9 cellular contexts compared by ENCODE assay signal in the genomic region with DNA sequence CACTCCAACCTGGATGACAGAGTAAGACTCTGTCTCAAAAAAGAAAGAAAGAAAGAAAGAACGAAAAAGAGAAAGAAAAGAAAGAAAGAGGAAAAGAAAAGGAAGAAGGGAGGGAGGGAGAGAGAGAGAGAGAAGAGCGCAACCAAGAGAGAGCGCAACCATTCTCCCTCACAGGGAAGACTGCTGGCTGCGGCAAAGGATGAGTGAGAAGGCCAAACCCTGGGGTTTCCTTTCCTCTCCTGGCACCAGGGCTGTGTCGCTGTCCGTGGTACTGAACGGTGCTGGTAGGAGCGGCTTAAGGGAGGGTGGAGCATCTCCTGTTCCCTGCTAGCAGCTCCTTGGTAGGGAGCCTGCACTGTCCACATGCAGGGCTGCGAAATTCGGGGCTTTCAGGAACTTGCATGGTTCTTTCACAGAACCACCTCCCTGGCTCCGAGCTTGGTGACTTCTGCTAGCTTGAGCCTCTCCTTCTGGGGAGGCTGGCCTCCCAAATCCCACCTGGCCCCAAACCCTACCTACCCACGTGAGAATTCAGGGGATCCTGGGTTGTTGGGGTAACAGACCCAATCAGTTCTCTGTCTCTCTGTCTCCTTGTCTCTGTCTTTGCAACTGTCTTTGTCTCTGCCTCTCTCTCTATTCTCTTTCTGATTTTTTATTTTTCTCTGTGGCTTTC. TPM values are rescaled to one million over a fixed set of nuclear protein-coding genes. Genes with fewer than 3 reads are reported as not detected.
A peak's percentile ranks its signal among the peaks of the same experiment; 100 is the strongest.
DNase-seq lines count a peak whose midpoint lies in the region; ATAC-seq and TF ChIP-seq lines count a peak whose summit lies in the region.
"Had no signal": no experiment of that assay in that cellular context is flagged by ENCODE, and none has a peak within 500 bp of the region (broad histone marks: within the 10 kb centered on the region; RNA-seq: fewer than 3 reads in every experiment).

No MANE protein-coding gene starts in this region.

- H3K27me3 ChIP-seq in ovary (no peaks in the 10 kb centered on the region), upper lobe of left lung (no peaks in the 10 kb centered on the region)

- peak; percentile 72 for DNase-seq in GM13977 (ENCODE audit: low spot score)
- peak; percentile 5 for DNase-seq in activated T-helper 1 cell treated with Interleukin-2 at 50 U/mL for 16 hours (ENCODE audit: low read depth)
- peak; percentile 59 for DNase-seq in fibroblast of the conjunctiva (ENCODE audit: low read depth)
- peak; percentile 41 to 89 (median 76) for DNase-seq in ovary
- peak in 1 of 2 donors; percentile 29 for DNase-seq in upper lobe of left lung
- no peak for DNase-seq in DMS79 (lab: John Stamatoyannopoulos, UW)

- no peak overlapping the region for H3K27ac ChIP-seq in ovary
- H3K27ac ChIP-seq in upper lobe of left lung: no peak overlapping the region
- H3K27ac ChIP-seq: VCaP had no signal

- TF ChIP-seq CTCF in GM13977 (IDR thresholded peaks at IDR 0.05; ENCODE audit: extremely low read depth, insufficient read depth, missing control alignments) (no peak), ovary (IDR thresholded peaks at IDR 0.05) (no peak), upper lobe of left lung (IDR thresholded peaks at IDR 0.05) (no peak)

- H3K4me3 ChIP-seq in ovary (no peak overlapping the region), upper lobe of left lung (no peak overlapping the region)

- WGBS in ovary, 3 donors: 1 to 5% (median 1%) methylated on average over 12 of the region's 12 CpGs
- 5 to 7% methylated on average over 10 to 11 of the region's 12 CpGs for WGBS in upper lobe of left lung, 2 donors

- in situ Hi-C loops in GM13977 (cut with MboI; ENCODE audit: low pct_unique_long_range_greater_than_20kb, low sequenced_read_pairs, unreplicated experiment): no loop called here

- H3K36me3 ChIP-seq in ovary (no peaks in the 10 kb centered on the region), upper lobe of left lung (no peaks in the 10 kb centered on the region)

- H3K9me3 ChIP-seq in ovary (no peaks in the 10 kb centered on the region), upper lobe of left lung (peaks cover 0 to 3% (median 0%) of the 10 kb centered on the region in 4 donors)

- H3K4me1 ChIP-seq in ovary (ENCODE audit: insufficient read depth): no peaks in the 10 kb centered on the region
- H3K4me1 ChIP-seq in upper lobe of left lung: no peaks in the 10 kb centered on the region

- TF ChIP-seq EP300 in ovary (IDR thresholded peaks at IDR 0.05) (no peak), upper lobe of left lung (IDR thresholded peaks at IDR 0.05) (no peak)

- intact Hi-C loops in ovary (cut with DNase I): no loop called here

- ATAC-seq in upper lobe of left lung (ENCODE audit: low FRiP score in 2 of 2) (peak; percentile 77 to 90), GM18868 (IDR thresholded peaks at IDR 0.05; ENCODE audit: unreplicated experiment) (no peak)

- no peak for TF ChIP-seq POLR2A in ovary (IDR thresholded peaks at IDR 0.05)
- TF ChIP-seq POLR2A in upper lobe of left lung (IDR thresholded peaks at IDR 0.05): no peak

TF ChIP-seq in PFSK-1, 5 proteins besides CTCF, POLR2A, EP300 and RAD21:
- TF ChIP-seq POLR2AphosphoS5 (IDR thresholded peaks at IDR 0.05; ENCODE audit: low read depth, low read length) (no peak), REST (IDR thresholded peaks at IDR 0.05; ENCODE audit: insufficient read depth in 1 of 2, low read depth in 2 of 2, low read length in 2 of 2) (peak; percentile 100), TAF1 (IDR thresholded peaks at IDR 0.05; ENCODE audit: borderline replicate concordance, insufficient read depth, low read length) (no peak), SIN3A (IDR thresholded peaks at IDR 0.05; ENCODE audit: borderline replicate concordance, insufficient read depth, low read length) (peak; percentile 86; the same call in 1 of the 2 replicates), FOXP2 (optimal IDR thresholded peaks at IDR 0.05; ENCODE audit: borderline replicate concordance, extremely low read depth, extremely low read length, insufficient read depth) (peak; percentile 24)
TF ChIP-seq in PFSK-1: peak in this region for 3.

RNA-seq across cellular contexts. Expression of gene ZNRF4, which starts 51.1 kb away (rescaled TPM):
- not detected for polyA plus RNA-seq in PFSK-1 (2012; ENCODE audit: insufficient read length, low read depth)
- total RNA-seq in ovary: not detected
- not detected for polyA plus RNA-seq in ovary
- total RNA-seq in upper lobe of left lung: not detected
